Comparison of ENCODE assay signal across 16 cellular contexts in the genomic region with DNA sequence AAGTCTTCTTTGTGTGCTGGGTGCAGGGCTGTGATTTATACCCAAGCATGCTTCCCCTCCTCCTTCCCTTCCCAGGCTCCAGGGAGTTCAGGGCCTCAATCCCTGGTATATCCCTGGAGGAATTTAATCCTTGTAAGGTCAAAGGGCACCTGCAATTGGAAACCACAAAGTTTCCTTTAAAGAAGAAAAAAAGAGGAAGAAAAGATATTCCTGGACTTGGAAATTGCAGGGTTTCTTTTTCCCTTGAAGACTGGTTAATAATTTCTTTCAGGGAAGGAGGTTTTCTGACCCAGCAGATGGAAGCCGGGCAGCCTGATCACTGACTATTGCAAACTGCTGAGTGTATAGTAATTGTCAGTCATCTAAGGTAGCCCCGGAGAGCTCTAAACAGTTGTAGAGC.
DNase-seq lines count a peak whose midpoint lies in the region; ATAC-seq, FAIRE-seq and TF ChIP-seq lines count a peak whose summit lies in the region.
"Had no signal": no experiment of that assay in that cellular context is flagged by ENCODE, and none has a peak within 500 bp of the region (broad histone marks: within the 10 kb centered on the region; RNA-seq: fewer than 3 reads in every experiment).

No MANE protein-coding gene starts in this region.

- no peak overlapping the region for H3K23ac ChIP-seq in H1 (ENCODE audit: insufficient read length)

- no peak overlapping the region for H3K9ac ChIP-seq in H1 (replicated peaks in 1 of 4; ENCODE audit: extremely low read depth in 1 of 4, low read depth in 3 of 4, low read length in 3 of 4)

- WGBS in H1 (ENCODE audit: extremely low coverage in 1 of 2, insufficient coverage in 1 of 2, insufficient read length in 1 of 2, insufficient replicate concordance in 2 of 2, low coverage in 1 of 2, low lambda C conversion rate in 2 of 2, missing lambda C conversion rate in 1 of 2), 2 experiments: 78% methylated on average over 2 of the region's 2 CpGs; no CpG with 5 or more reads in 1 of the 2 experiments
- 80 to 90% methylated on average over 1 to 2 of the region's 2 CpGs for WGBS in mesodermal cell (ENCODE audit: insufficient coverage in 2 of 2), 2 experiments

- no peak overlapping the region for H2AFZ ChIP-seq in H1 (ENCODE audit: low read length)

- no peak overlapping the region for H2BK20ac ChIP-seq in H1 (ENCODE audit: low read length)

- no peak for FAIRE-seq in H1 (lab: Jason Lieb, UNC)

- H2BK5ac ChIP-seq in H1 (ENCODE audit: low read depth, low read length): no peak overlapping the region

- H3K79me1 ChIP-seq in H1 (ENCODE audit: low read depth, low read length): no peaks in the 10 kb centered on the region

- H3K9me3 ChIP-seq in H1 (ENCODE audit: insufficient read depth in 2 of 2, low read depth in 1 of 2, low read length in 1 of 2) (no peaks in the 10 kb centered on the region), mesodermal cell (ENCODE audit: control insufficient read depth, low read length) (no peaks in the 10 kb centered on the region)

- H3K27ac ChIP-seq in H1 (ENCODE audit: low read depth, low read length) (no peak overlapping the region), mesodermal cell (ENCODE audit: low read depth, low read length, severe bottlenecking) (peak overlapping the region; percentile 54)
- H3K27ac ChIP-seq: SK-N-MC had no signal

- POLR2A ChIA-PET in H1 (lab: Charles Lee; ENCODE audit: partially characterized antibody): interaction anchor here (0.7 to 1.0 kb wide), 2 partner anchors 10 to 12 kb away, joined by 3 to 4 read pairs; no protein-coding TSS in a partner anchor

- TF ChIP-seq POLR2A in H1 (IDR thresholded peaks at IDR 0.05; ENCODE audit: control extremely low read depth in 1 of 2, low read depth in 2 of 2, low read length in 2 of 2): no peak

- H2BK120ac ChIP-seq in H1 (replicated peaks; ENCODE audit: low read depth, low read length): no peak overlapping the region

- no peak for TF ChIP-seq CTCF in H1 (IDR thresholded peaks at IDR 0.05; ENCODE audit: control extremely low read depth in 1 of 3, insufficient read depth in 1 of 3, low read depth in 1 of 3, low read length in 3 of 3)

- DNase-seq in ACHN (peak; percentile 22), HuH-7 (ENCODE audit: low spot score) (peak; percentile 14), H1 (ENCODE audit: low read depth in 1 of 2, low spot score in 2 of 2) (no peak), sciatic nerve (ENCODE audit: low spot score) (no peak), retina (no peak), ureter (ENCODE audit: low spot score) (no peak)
- DNase-seq: activated naive CD4-positive, alpha-beta T cell treated with anti-CD3 and anti-CD28 coated beads, Interleukin-2, amount 50 U/mL, for 16 hours; erythroblast; hypothalamus; NCI-H226; stimulated activated CD4-positive, alpha-beta T cell treated with anti-CD3 and anti-CD28 coated beads, Interleukin-15, amount 100 ng/mL, for 24 hours had no signal

- H3K56ac ChIP-seq in H1 (replicated peaks; ENCODE audit: insufficient read length, low read depth, low read length): no peak overlapping the region

- no peak for TF ChIP-seq RAD21 in H1 (IDR thresholded peaks at IDR 0.05 in 1 of 2, conservative IDR thresholded peaks at IDR 0.05 in 1 of 2; ENCODE audit: low read depth in 2 of 2, low read length in 2 of 2)

- no peak overlapping the region for H3K4me2 ChIP-seq in H1 (ENCODE audit: insufficient read depth in 1 of 2, low read depth in 2 of 2, low read length in 2 of 2)

- H3K4me3 ChIP-seq in H1 (ENCODE audit: extremely low read depth in 1 of 4, insufficient read depth in 2 of 4, low read depth in 3 of 4, low read length in 4 of 4) (no peak overlapping the region), mesodermal cell (ENCODE audit: extremely low read depth, insufficient read depth, low read length, poor library complexity, severe bottlenecking) (no peak overlapping the region)
- H3K4me3 ChIP-seq: lung, SK-N-MC had no signal

- H3K27me3 ChIP-seq in H1 (replicated peaks in 1 of 4; ENCODE audit: control insufficient read depth in 3 of 4, extremely low read depth in 1 of 4, insufficient read depth in 3 of 4, low read length in 3 of 4): no peaks in the 10 kb centered on the region

- no peak overlapping the region for H2BK12ac ChIP-seq in H1 (ENCODE audit: low read depth, low read length)

- no peak for ATAC-seq in sciatic nerve
- ATAC-seq in GM21723 (IDR thresholded peaks at IDR 0.05; ENCODE audit: unreplicated experiment): no peak
- ATAC-seq: HCT116 had no signal

- H4K20me1 ChIP-seq in H1 (replicated peaks in 1 of 2; ENCODE audit: control insufficient read depth in 1 of 2, insufficient read depth in 2 of 2, low read length in 2 of 2): no peaks in the 10 kb centered on the region

- H2BK15ac ChIP-seq in H1 (ENCODE audit: low read length): no peak overlapping the region

- no peak overlapping the region for H2AK5ac ChIP-seq in H1 (ENCODE audit: low read depth, low read length)

- H3K36me3 ChIP-seq in H1 (ENCODE audit: control insufficient read depth in 2 of 4, insufficient read depth in 4 of 4, low read length in 3 of 4) (peaks cover 5 to 31% (median 13%) of the 10 kb centered on the region in 4 experiments; a peak in 7 of 8 replicates), mesodermal cell (ENCODE audit: control insufficient read depth, insufficient read depth, low read length) (peaks cover 49% of the 10 kb centered on the region)

- H3K18ac ChIP-seq in H1 (ENCODE audit: extremely low read depth, low read length): peak overlapping the region; percentile 51; the same call in 1 of the 2 replicates

- no peak overlapping the region for H4K5ac ChIP-seq in H1 (ENCODE audit: insufficient read length, low read depth, low read length)

- in situ Hi-C loops in ACHN (cut with HindIII; ENCODE audit: low pct_ligation_motif_present, low pct_unique_long_range_greater_than_20kb, low sequenced_read_pairs): no loop called here

- H3K23me2 ChIP-seq in H1 (ENCODE audit: low read depth, low read length): no peaks in the 10 kb centered on the region

- CTCF ChIA-PET in H1 (lab: Charles Lee; ENCODE audit: partially characterized antibody): interaction anchor here (1.0 to 1.9 kb wide), 5 partner anchors 33 to 484 kb away, joined by 3 to 6 read pairs (median 4); no protein-coding TSS in a partner anchor

- H3K4ac ChIP-seq in H1 (replicated peaks; ENCODE audit: insufficient read length, low read depth, low read length): no peak overlapping the region

- H3K79me2 ChIP-seq in H1 (ENCODE audit: control insufficient read depth in 1 of 2, insufficient read depth in 2 of 2, low read length in 2 of 2): no peaks in the 10 kb centered on the region

- intact Hi-C loops in sciatic nerve (cut with DNase I): no loop called here

- no peak for TF ChIP-seq EP300 in H1 (IDR thresholded peaks at IDR 0.05; ENCODE audit: borderline replicate concordance in 1 of 2, low read depth in 2 of 2, low read length in 2 of 2)

- H4K8ac ChIP-seq in H1 (ENCODE audit: extremely low read depth, insufficient read depth, low read length): no peak overlapping the region

- no peak overlapping the region for H4K91ac ChIP-seq in H1 (replicated peaks; ENCODE audit: insufficient read length, low read length)

- H3K14ac ChIP-seq in H1 (ENCODE audit: insufficient read length): no peak overlapping the region

- peaks cover 0 to 10% (median 9%) of the 10 kb centered on the region in 4 experiments; a peak in 4 of 7 replicates for H3K4me1 ChIP-seq in H1 (replicated peaks in 1 of 4; ENCODE audit: control insufficient read depth in 3 of 4, insufficient read depth in 4 of 4, low read length in 3 of 4)
- peaks cover 32% of the 10 kb centered on the region for H3K4me1 ChIP-seq in mesodermal cell (ENCODE audit: control insufficient read depth, insufficient read depth, low read length, poor library complexity, severe bottlenecking)

TF ChIP-seq in H1, 55 proteins besides CTCF, POLR2A, EP300 and RAD21:
- TF ChIP-seq POU5F1 (IDR thresholded peaks at IDR 0.05; ENCODE audit: low read depth, low read length): no peak

Comparison
In these comparisons a context has a peak if more than half of its experiments do, and no peak if none do; other contexts are left out.
1. DNase-seq: peak in ACHN (single experiment) and HuH-7 (single experiment); none in H1 (0 of 2), sciatic nerve (single experiment), retina (single experiment) and ureter (single experiment).